ENCODE assay signal across 15 cellular contexts in genomic region chr10:35608317-35608672, GRCh38. TPM values are rescaled to one million over a fixed set of nuclear protein-coding genes. Genes with fewer than 3 reads are reported as not detected.
A peak's percentile ranks its signal among the peaks of the same experiment; 100 is the strongest.
DNase-seq lines count a peak whose midpoint lies in the region; ATAC-seq and TF ChIP-seq lines count a peak whose summit lies in the region.
"Had no signal": no experiment of that assay in that cellular context is flagged by ENCODE, and none has a peak within 500 bp of the region (broad histone marks: within the 10 kb centered on the region; RNA-seq: fewer than 3 reads in every experiment).

No MANE protein-coding gene starts in this region.

- H3K27me3 ChIP-seq in ascending aorta (no peaks in the 10 kb centered on the region), thoracic aorta (replicated peaks; ENCODE audit: insufficient read depth) (no peaks in the 10 kb centered on the region)

- H3K27me3 Mint-ChIP-seq in activated naive CD4-positive, alpha-beta T cell treated with anti-CD3 and anti-CD28 coated beads for 36 hours (ENCODE audit: low read depth): peaks cover 41% of the 10 kb centered on the region
- peaks cover 62% of the 10 kb centered on the region for H3K27me3 Mint-ChIP-seq in activated naive CD4-positive, alpha-beta T cell treated with anti-CD3 and anti-CD28 coated beads, Interleukin-2, amount 10 ng/mL, durations not matched to agents 7 days and 5 days

- no peak overlapping the region for H3K27ac Mint-ChIP-seq in activated naive CD4-positive, alpha-beta T cell treated with anti-CD3 and anti-CD28 coated beads for 36 hours
- H3K27ac Mint-ChIP-seq in activated naive CD4-positive, alpha-beta T cell treated with anti-CD3 and anti-CD28 coated beads, Interleukin-2, amount 10 ng/mL, durations not matched to agents 7 days and 5 days: no peak overlapping the region
- H3K27ac Mint-ChIP-seq: activated T-cell treated with anti-CD3 and anti-CD28 coated beads, Interleukin-2, amount 50 U/mL, for 72 hours; nephron; T-helper 17 cell had no signal

- TF ChIP-seq CTCF in ascending aorta (IDR thresholded peaks at IDR 0.05): no peak
- TF ChIP-seq CTCF in thoracic aorta (IDR thresholded peaks at IDR 0.05): no peak

- no peaks in the 10 kb centered on the region for H3K36me3 ChIP-seq in ascending aorta
- H3K36me3 ChIP-seq in thoracic aorta: no peaks in the 10 kb centered on the region

- H3K4me1 ChIP-seq in ascending aorta: peaks cover 0 to 4% of the 10 kb centered on the region in 2 donors
- H3K4me1 ChIP-seq in thoracic aorta (ENCODE audit: control insufficient read depth in 1 of 2, low read depth in 2 of 2): peaks cover 4 to 10% of the 10 kb centered on the region in 2 donors

- H3K4me3 ChIP-seq in ascending aorta (peak overlapping the region; percentile 51 to 62), thoracic aorta (peak overlapping the region; percentile 69)

- CTCF ChIA-PET in activated naive CD4-positive, alpha-beta T cell treated with anti-CD3 and anti-CD28 coated beads for 36 hours (lab: Charles Lee): interaction anchor here (0.9 kb wide), 1 partner anchor 369 kb away, joined by 4 read pairs; no protein-coding TSS in a partner anchor
- CTCF ChIA-PET in activated naive CD4-positive, alpha-beta T cell treated with anti-CD3 and anti-CD28 coated beads, Interleukin-2, amount 10 ng/mL, durations not matched to agents 7 days and 5 days (lab: Charles Lee): no interaction called here

- no peak for DNase-seq in activated naive CD4-positive, alpha-beta T cell treated with anti-CD3 and anti-CD28 coated beads for 36 hours
- no peak for DNase-seq in activated naive CD4-positive, alpha-beta T cell treated with anti-CD3 and anti-CD28 coated beads, Interleukin-2, amount 10 ng/mL, durations not matched to agents 7 days and 5 days
- DNase-seq in ascending aorta (ENCODE audit: low spot score in 2 of 2) (no peak), iPS-NIHi11 (ENCODE audit: low spot score) (peak; percentile 18), thoracic aorta (ENCODE audit: low spot score) (no peak), NCI-H2171 treated with DMSO at 0.1 percent for 48 hours (lab: John Stamatoyannopoulos, UW) (no peak), NCI-H2196 (lab: John Stamatoyannopoulos, UW; ENCODE audit: unreplicated experiment) (no peak), HPDE6-E6E7 (ENCODE audit: extremely low spot score) (no peak)
- DNase-seq: activated T-cell treated with anti-CD3 and anti-CD28 coated beads, Interleukin-2, amount 50 U/mL, for 72 hours; NCI-H446 treated with DMSO at 0.1 percent for 48 hours; T-helper 17 cell had no signal

- no peak for ATAC-seq in thoracic aorta (ENCODE audit: insufficient number of reproducible peaks, low FRiP score, low read depth)
- ATAC-seq: left lobe of liver had no signal

- peaks cover 3% of the 10 kb centered on the region for H3K4me1 Mint-ChIP-seq in activated naive CD4-positive, alpha-beta T cell treated with anti-CD3 and anti-CD28 coated beads for 36 hours (ENCODE audit: low read depth)
- peaks cover 8% of the 10 kb centered on the region for H3K4me1 Mint-ChIP-seq in activated naive CD4-positive, alpha-beta T cell treated with anti-CD3 and anti-CD28 coated beads, Interleukin-2, amount 10 ng/mL, durations not matched to agents 7 days and 5 days

- H3K36me3 Mint-ChIP-seq in activated naive CD4-positive, alpha-beta T cell treated with anti-CD3 and anti-CD28 coated beads for 36 hours (ENCODE audit: low read depth): no peaks in the 10 kb centered on the region
- H3K36me3 Mint-ChIP-seq in activated naive CD4-positive, alpha-beta T cell treated with anti-CD3 and anti-CD28 coated beads, Interleukin-2, amount 10 ng/mL, durations not matched to agents 7 days and 5 days: no peaks in the 10 kb centered on the region

- H3K4me3 Mint-ChIP-seq in activated naive CD4-positive, alpha-beta T cell treated with anti-CD3 and anti-CD28 coated beads for 36 hours: peak overlapping the region; percentile 57
- no peak overlapping the region for H3K4me3 Mint-ChIP-seq in activated naive CD4-positive, alpha-beta T cell treated with anti-CD3 and anti-CD28 coated beads, Interleukin-2, amount 10 ng/mL, durations not matched to agents 7 days and 5 days
- H3K4me3 Mint-ChIP-seq: nephron had no signal

- H3K9me3 ChIP-seq in ascending aorta: no peaks in the 10 kb centered on the region
- no peaks in the 10 kb centered on the region for H3K9me3 ChIP-seq in thoracic aorta

- intact Hi-C loops in activated naive CD4-positive, alpha-beta T cell treated with anti-CD3 and anti-CD28 coated beads for 36 hours (cut with micrococcal nuclease): no loop called here
- intact Hi-C loops in ascending aorta (cut with DNase I): loop anchor here (10.0 kb wide), 1 partner anchor 363 kb away; no protein-coding TSS in a partner anchor

- peaks cover 4% of the 10 kb centered on the region for H3K9me3 Mint-ChIP-seq in activated naive CD4-positive, alpha-beta T cell treated with anti-CD3 and anti-CD28 coated beads for 36 hours
- no peaks in the 10 kb centered on the region for H3K9me3 Mint-ChIP-seq in activated naive CD4-positive, alpha-beta T cell treated with anti-CD3 and anti-CD28 coated beads, Interleukin-2, amount 10 ng/mL, durations not matched to agents 7 days and 5 days

- H3K27ac ChIP-seq in ascending aorta (no peak overlapping the region), thoracic aorta (no peak overlapping the region)

RNA-seq across cellular contexts. Expression of gene GJD4, which starts 3.2 kb away (rescaled TPM):
- not detected for total RNA-seq in activated naive CD4-positive, alpha-beta T cell treated with anti-CD3 and anti-CD28 coated beads for 36 hours
- total RNA-seq in ascending aorta: not detected
- not detected for total RNA-seq in thoracic aorta
- total RNA-seq: activated T-cell treated with anti-CD3 and anti-CD28 coated beads, Interleukin-2, amount 50 U/mL, for 72 hours; HT1080; left lobe of liver; sciatic nerve had no signal

RNA-seq across cellular contexts. Expression of gene FZD8, which starts 33.8 kb away (rescaled TPM):
- under 1 TPM; 0.15 to 0.19 TPM for total RNA-seq in activated naive CD4-positive, alpha-beta T cell treated with anti-CD3 and anti-CD28 coated beads for 36 hours
- total RNA-seq in ascending aorta (23.0 TPM), thoracic aorta (10 to 100 TPM; 12.4 to 21.3 TPM)

Comparison
In these comparisons a context has a peak if more than half of its experiments do, and no peak if none do; other contexts are left out.
1. RNA of gene FZD8, which starts 33.8 kb away (total RNA-seq): 23.0 TPM in ascending aorta (single experiment) and 12.4 to 21.3 TPM in thoracic aorta; 0.15 to 0.19 TPM in activated naive CD4-positive, alpha-beta T cell treated with anti-CD3 and anti-CD28 coated beads for 36 hours; every median in the first group is over 10 times any median in the second.